Comparison of ENCODE assay signal across 17 cellular contexts in genomic region chr4:7315935-7316334, GRCh38.
A peak's percentile ranks its signal among the peaks of the same experiment; 100 is the strongest.
DNase-seq lines count a peak whose midpoint lies in the region; ATAC-seq and TF ChIP-seq lines count a peak whose summit lies in the region.
"Had no signal": no experiment of that assay in that cellular context is flagged by ENCODE, and none has a peak within 500 bp of the region (broad histone marks: within the 10 kb centered on the region; RNA-seq: fewer than 3 reads in every experiment).

No MANE protein-coding gene starts in this region.

- H3K9me3 ChIP-seq in HEK293 (ENCODE audit: control insufficient read depth, insufficient read depth, low read depth, low read length): no peaks in the 10 kb centered on the region
- H3K9me3 ChIP-seq: Caco-2 had no signal

- no peaks in the 10 kb centered on the region for H3K4me1 ChIP-seq in HEK293 (ENCODE audit: control insufficient read depth, insufficient read depth, low read length)
- H3K4me1 ChIP-seq: Caco-2 had no signal

- CTCF ChIA-PET in HEK293 (lab: Yijun Ruan, JAX): no interaction called here

- POLR2A ChIA-PET in HEK293 (lab: Yijun Ruan, JAX): no interaction called here

- H3K9me3 Mint-ChIP-seq in glutamatergic neuron (ENCODE audit: unreplicated experiment): peaks cover 15% of the 10 kb centered on the region

- DNase-seq in glutamatergic neuron (no peak), UCSD-AML1 (lab: John Stamatoyannopoulos, UW; ENCODE audit: unreplicated experiment) (no peak)
- DNase-seq: Caco-2; CD4-positive, CD25-positive, alpha-beta regulatory T cell; CD8-positive, alpha-beta T cell; DMS153; DND-41; GM23248; H9; HFFc6 had no signal

- H3K36me3 Mint-ChIP-seq in glutamatergic neuron (ENCODE audit: unreplicated experiment): peaks cover 14% of the 10 kb centered on the region
- H3K36me3 Mint-ChIP-seq: CD4-positive, CD25-positive, alpha-beta regulatory T cell; CD8-positive, alpha-beta T cell had no signal

- H3K27ac Mint-ChIP-seq in glutamatergic neuron (ENCODE audit: unreplicated experiment): peak overlapping the region; percentile 23
- H3K27ac Mint-ChIP-seq: CD4-positive, CD25-positive, alpha-beta regulatory T cell; CD8-positive, alpha-beta T cell; H9; HFFc6 had no signal

- H3K4me1 Mint-ChIP-seq in glutamatergic neuron (ENCODE audit: low read depth, unreplicated experiment): peaks cover 26% of the 10 kb centered on the region
- H3K4me1 Mint-ChIP-seq: CD4-positive, CD25-positive, alpha-beta regulatory T cell had no signal

- H3K27ac ChIP-seq in HEK293 (ENCODE audit: extremely low read depth, low read depth, low read length) (no peak overlapping the region), angular gyrus (ENCODE audit: low read depth, low read length) (peak overlapping the region; percentile 71), temporal lobe (ENCODE audit: low read depth, low read length) (peak overlapping the region; percentile 99)
- H3K27ac ChIP-seq: BLaER1, C4-2B, GM23248 had no signal

- peaks cover 17% of the 10 kb centered on the region for H3K27me3 Mint-ChIP-seq in glutamatergic neuron (ENCODE audit: unreplicated experiment)
- H3K27me3 Mint-ChIP-seq: CD4-positive, CD25-positive, alpha-beta regulatory T cell had no signal

- no peak overlapping the region for H3K4me3 Mint-ChIP-seq in glutamatergic neuron (ENCODE audit: unreplicated experiment)
- H3K4me3 Mint-ChIP-seq: CD4-positive, CD25-positive, alpha-beta regulatory T cell; CD8-positive, alpha-beta T cell; H9; HFFc6 had no signal

- TF ChIP-seq CTCF in HEK293 (tag by site-specific recombination; IDR thresholded peaks at IDR 0.05) (no peak), glutamatergic neuron (IDR thresholded peaks at IDR 0.05; ENCODE audit: partially characterized antibody, unreplicated experiment) (no peak)

- no peaks in the 10 kb centered on the region for H3K36me3 ChIP-seq in HEK293 (ENCODE audit: control insufficient read depth in 2 of 2, insufficient read depth in 1 of 2, low read length in 2 of 2)

- ATAC-seq in HG02973 (IDR thresholded peaks at IDR 0.05; ENCODE audit: unreplicated experiment): no peak
- ATAC-seq: CD8-positive, alpha-beta T cell; HCT116 had no signal

- no peak overlapping the region for H3K4me3 ChIP-seq in HEK293 (ENCODE audit: low read depth, low read length)
- H3K4me3 ChIP-seq: BLaER1, GM23248 had no signal

TF ChIP-seq in HEK293, 187 proteins besides CTCF, POLR2A, EP300 and RAD21:
- TF ChIP-seq ZBTB17 (tag by site-specific recombination; IDR thresholded peaks at IDR 0.05): peak; percentile 86
- TF ChIP-seq ZNF366 (tag by site-specific recombination; conservative IDR thresholded peaks at IDR 0.05): peak; percentile 92
- no peak for TF ChIP-seq ELK4 (IDR thresholded peaks at IDR 0.05; ENCODE audit: borderline replicate concordance, low read depth, low read length)
